8 cellular contexts compared by ENCODE assay signal in genomic region chr9:111632051-111632450, GRCh38. TPM values are rescaled to one million over a fixed set of nuclear protein-coding genes. Genes with fewer than 3 reads are reported as not detected.
A peak's percentile ranks its signal among the peaks of the same experiment; 100 is the strongest.
DNase-seq lines count a peak whose midpoint lies in the region; ATAC-seq, FAIRE-seq and TF ChIP-seq lines count a peak whose summit lies in the region.

No MANE protein-coding gene starts in this region.

- intact Hi-C loops in GM12878 (cut with micrococcal nuclease; ENCODE audit: unreplicated experiment): loop anchor here (10.0 kb wide), 2 partner anchors 443 to 1377 kb away; partner anchors contain the start of gene TXN

- no peak for TF ChIP-seq EP300 in GM12878 (IDR thresholded peaks at IDR 0.05; ENCODE audit: borderline replicate concordance in 1 of 2, control insufficient read depth in 1 of 2, low read depth in 2 of 2, low read length in 2 of 2)

- no peaks in the 10 kb centered on the region for H3K36me3 Mint-ChIP-seq in mesothelial cell of epicardium

- TF ChIP-seq CTCF in AG04449 (IDR thresholded peaks at IDR 0.05; ENCODE audit: insufficient read depth, low read length, missing control alignments) (no peak), GM12878 (IDR thresholded peaks at IDR 0.05 in 2 of 3, conservative IDR thresholded peaks at IDR 0.05 in 1 of 3; ENCODE audit: control insufficient read depth in 2 of 3, extremely low read depth in 1 of 3, insufficient read depth in 1 of 3, low read depth in 3 of 3, low read length in 3 of 3) (no peak), mesothelial cell of epicardium (IDR thresholded peaks at IDR 0.05; ENCODE audit: unreplicated experiment) (no peak)

- H3K4me1 ChIP-seq in HUES48 (ENCODE audit: control insufficient read depth, insufficient read depth, low read length) (peaks cover 17% of the 10 kb centered on the region), GM12878 (ENCODE audit: control insufficient read depth, insufficient read depth, low read length) (no peaks in the 10 kb centered on the region; the same call in 1 of the 2 replicates)

- no peaks in the 10 kb centered on the region for H3K9me3 Mint-ChIP-seq in mesothelial cell of epicardium

- no peaks in the 10 kb centered on the region for H3K27me3 ChIP-seq in HUES48 (ENCODE audit: control insufficient read depth, insufficient read depth, low read length)
- no peaks in the 10 kb centered on the region for H3K27me3 ChIP-seq in GM12878 (replicated peaks in 1 of 2; ENCODE audit: control insufficient read depth in 2 of 2, insufficient read depth in 2 of 2, low read length in 1 of 2)

- no peaks in the 10 kb centered on the region for H3K27me3 Mint-ChIP-seq in mesothelial cell of epicardium (ENCODE audit: low read depth)

- H3K36me3 ChIP-seq in HUES48 (ENCODE audit: control insufficient read depth, insufficient read depth, low read length) (0 out of 2 replicates have a peak, but pooled peaks cover 3% of the 10 kb centered on the region), GM12878 (ENCODE audit: control insufficient read depth in 2 of 2, insufficient read depth in 2 of 2, low read length in 1 of 2) (0 out of 4 replicates have a peak, but pooled peaks cover 0 to 3% of the 10 kb centered on the region in 2 experiments)

- peak overlapping the region; percentile 67 for H3K4me2 ChIP-seq in GM12878 (ENCODE audit: control insufficient read depth, insufficient read depth)

- H3K79me2 ChIP-seq in GM12878 (ENCODE audit: control insufficient read depth, insufficient read depth, low read length): peaks cover 58% of the 10 kb centered on the region

- RAD21 ChIA-PET in GM12878 (lab: Charles Lee; ENCODE audit: unreplicated experiment): interaction anchor here (1.0 kb wide), 1 partner anchor 58 kb away, joined by 3 read pairs; no protein-coding TSS in a partner anchor

- H3K27ac Mint-ChIP-seq in mesothelial cell of epicardium: peak overlapping the region; percentile 91

- no peak for TF ChIP-seq RAD21 in GM12878 (IDR thresholded peaks at IDR 0.05; ENCODE audit: insufficient read depth, low read depth, low read length)

- H3K27ac ChIP-seq in HUES48 (ENCODE audit: low read depth, low read length): no peak overlapping the region
- peak overlapping the region; percentile 57 for H3K27ac ChIP-seq in GM12878 (ENCODE audit: control insufficient read depth, insufficient read depth)

- SMC1A ChIA-PET in GM12878 (lab: Charles Lee; ENCODE audit: uncharacterized antibody, unreplicated experiment): no interaction called here

- CTCF ChIA-PET in AG04449 (lab: Yijun Ruan, JAX) (no interaction called here), GM12878 (lab: Yijun Ruan, JAX) (no interaction called here)

- BruUV-seq in GM12878 (replicated peaks; lab: Mats Ljungman, UMichigan): no TSS peak

- H3K9ac ChIP-seq in HUES48 (ENCODE audit: low read depth, low read length) (peak overlapping the region; percentile 86), GM12878 (ENCODE audit: control insufficient read depth, insufficient read depth, low read length) (peak overlapping the region; percentile 72)

- H3K9me3 ChIP-seq in HUES48 (ENCODE audit: control insufficient read depth, insufficient read depth, low read length) (no peaks in the 10 kb centered on the region), GM12878 (replicated peaks; ENCODE audit: control insufficient read depth, insufficient read depth, low read length) (no peaks in the 10 kb centered on the region)

- POLR2A ChIA-PET in AG04449 (lab: Yijun Ruan, JAX): interaction anchor here (1.3 to 2.0 kb wide), 2 partner anchors 30 to 96 kb away, joined by 6 to 13 read pairs; partner anchors contain the start of gene GNG10
- POLR2A ChIA-PET in GM12878 (lab: Charles Lee): interaction anchor here (0.7 kb wide), 1 partner anchor 19 kb away, joined by 3 read pairs; no protein-coding TSS in a partner anchor

- H3K4me3 Mint-ChIP-seq in mesothelial cell of epicardium: peak overlapping the region; percentile 98

- ATAC-seq in GM12878: peak; percentile 6; the same call in 2 of the 3 replicates
- ATAC-seq in GM21825 (IDR thresholded peaks at IDR 0.05; ENCODE audit: unreplicated experiment): no peak
- no peak for ATAC-seq in HG03280 (IDR thresholded peaks at IDR 0.05; ENCODE audit: unreplicated experiment)
- no peak for ATAC-seq in HG02678 (IDR thresholded peaks at IDR 0.05; ENCODE audit: unreplicated experiment)

- in situ Hi-C loops in GM12878 (cut with MboI): no loop called here

- no peak for TF ChIP-seq POLR2A in GM12878 (IDR thresholded peaks at IDR 0.05; ENCODE audit: low read depth, low read length)

- H3K4me1 Mint-ChIP-seq in mesothelial cell of epicardium: peaks cover 49% of the 10 kb centered on the region

- H3K4me3 ChIP-seq in AG04449 (ENCODE audit: low read depth, low read length): peak overlapping the region; percentile 93
- H3K4me3 ChIP-seq in HUES48 (ENCODE audit: low read depth, low read length): peak overlapping the region; percentile 82
- peak overlapping the region; percentile 86 for H3K4me3 ChIP-seq in GM12878

- no peaks in the 10 kb centered on the region for H4K20me1 ChIP-seq in GM12878 (ENCODE audit: control insufficient read depth, insufficient read depth)

- WGBS in GM12878 (ENCODE audit: insufficient coverage, insufficient replicate concordance, low lambda C conversion rate, missing lambda C conversion rate): 9% methylated on average over 5 of the region's 5 CpGs

- no peak for FAIRE-seq in GM12878 (lab: Jason Lieb, UNC)

- DNase-seq in AG04449 (ENCODE audit: low read depth, low spot score): no peak
- DNase-seq in GM12878 (ENCODE audit: low read depth, low spot score): no peak
- DNase-seq in mesothelial cell of epicardium (ENCODE audit: low spot score in 2 of 2, unreplicated experiment in 2 of 2): no peak
- DNase-seq in NCI-H748 (lab: John Stamatoyannopoulos, UW; ENCODE audit: unreplicated experiment): no peak

- H2AFZ ChIP-seq in GM12878 (ENCODE audit: control insufficient read depth, low read depth, low read length): peak overlapping the region; percentile 61; the same call in 1 of the 2 replicates

RNA-seq across cellular contexts. Expression of gene DNAJC25, which starts 0.9 kb away (rescaled TPM):
- total RNA-seq in GM12878 (2013; cell fraction: nucleolus; rRNA removed): 9.6 and 10.2 TPM in 2 replicates
- total RNA-seq in GM12878 (2014; rRNA removed): 3.7 and 4.0 TPM in 2 replicates
- total RNA-seq in GM12878 (2014; rRNA removed; fragmentation: Illumina TruSeq; extraction: Trizol): 4.1 and 4.7 TPM in 2 replicates
- 3.0 and 4.0 TPM in 2 replicates for total RNA-seq in GM12878 (2021)
- polyA plus RNA-seq in GM12878 (2011; ENCODE audit: low read depth): 2.5 TPM
- polyA plus RNA-seq in GM12878 (2011; rRNA removed): 6.4 and 9.0 TPM in 2 replicates
- 1.6 and 2.0 TPM in 2 replicates for polyA plus RNA-seq in GM12878 (2011; cell fraction: cytosol; rRNA removed)
- polyA plus RNA-seq in GM12878 (2011; cell fraction: nucleus; rRNA removed): 6.0 and 6.6 TPM in 2 replicates
- 6.5 TPM in 2 replicates for polyA plus RNA-seq in GM12878 (2012)
- 5.5 and 8.0 TPM in 2 replicates for polyA plus RNA-seq in GM12878 (2014; fragmentation: Illumina TruSeq; extraction: Trizol)
- polyA plus RNA-seq in GM12878 (2014; fragmentation: Nextera tagmentation; extraction: Ambion mirVana): 1 to 10 TPM; 2.4 to 3.7 TPM
- 3.7 and 4.2 TPM in 2 replicates for polyA plus RNA-seq in GM12878 (2014; rRNA removed)
- 1 to 10 TPM; 6.0 to 6.2 TPM for polyA plus RNA-seq in GM12878 (2016; fragmentation: Nextera tagmentation; extraction: Ambion mirVana)
- 1.1 and 1.6 TPM in 2 replicates for polyA minus RNA-seq in GM12878 (2011; rRNA and poly(A)+ RNA removed)
- 0.94 TPM in 1 of 2 replicates, not detected in the other for polyA minus RNA-seq in GM12878 (2011; cell fraction: cytosol; rRNA and poly(A)+ RNA removed)
- polyA minus RNA-seq in GM12878 (2011; cell fraction: nucleus; rRNA and poly(A)+ RNA removed): 2.3 and 3.6 TPM in 2 replicates
- total RNA-seq in mesothelial cell of epicardium: 9.3 to 10.4 TPM (median 9.9 TPM) in 3 replicates

RNA-seq across cellular contexts. Expression of gene GNG10, which starts 29.4 kb away (rescaled TPM):
- 7.5 and 7.9 TPM in 2 replicates for total RNA-seq in GM12878 (2013; cell fraction: nucleolus; rRNA removed)
- total RNA-seq in GM12878 (2014; rRNA removed) (16.3 and 22.0 TPM in 2 replicates), GM12878 (2014; rRNA removed; fragmentation: Illumina TruSeq; extraction: Trizol) (18.7 and 20.4 TPM in 2 replicates), GM12878 (2021) (12.0 and 14.5 TPM in 2 replicates), mesothelial cell of epicardium (22.4 to 25.2 TPM (median 23.9 TPM) in 3 replicates)
- 12.6 TPM for polyA plus RNA-seq in GM12878 (2011; ENCODE audit: low read depth)
- polyA plus RNA-seq in GM12878 (2011; rRNA removed) (24.0 and 33.6 TPM in 2 replicates), GM12878 (2014; fragmentation: Illumina TruSeq; extraction: Trizol) (21.3 and 26.0 TPM in 2 replicates), GM12878 (2014; fragmentation: Nextera tagmentation; extraction: Ambion mirVana) (10 to 100 TPM; 27.2 to 28.2 TPM), GM12878 (2014; rRNA removed) (14.6 and 18.1 TPM in 2 replicates), GM12878 (2016; fragmentation: Nextera tagmentation; extraction: Ambion mirVana) (10 to 100 TPM; 24.9 to 26.4 TPM)
- 10.5 and 14.7 TPM in 2 replicates for polyA plus RNA-seq in GM12878 (2011; cell fraction: cytosol; rRNA removed)
- polyA plus RNA-seq in GM12878 (2011; cell fraction: nucleus; rRNA removed): 4.8 and 5.1 TPM in 2 replicates
- polyA plus RNA-seq in GM12878 (2012): 10.9 and 12.8 TPM in 2 replicates
- 3.5 and 3.6 TPM in 2 replicates for polyA minus RNA-seq in GM12878 (2011; rRNA and poly(A)+ RNA removed)
- polyA minus RNA-seq in GM12878 (2011; cell fraction: cytosol; rRNA and poly(A)+ RNA removed): 2.1 and 2.7 TPM in 2 replicates
- 1.9 and 2.7 TPM in 2 replicates for polyA minus RNA-seq in GM12878 (2011; cell fraction: nucleus; rRNA and poly(A)+ RNA removed)

RNA-seq across cellular contexts. Expression of gene PTGR1, which starts 32.6 kb away (rescaled TPM):
- total RNA-seq in GM12878 (2013; cell fraction: nucleolus; rRNA removed): not detected in 2 replicates
- 1.5 and 2.8 TPM in 2 replicates for total RNA-seq in GM12878 (2014; rRNA removed)
- total RNA-seq in GM12878 (2014; rRNA removed; fragmentation: Illumina TruSeq; extraction: Trizol): 2.2 and 2.5 TPM in 2 replicates
- total RNA-seq in GM12878 (2021): 2.3 and 2.7 TPM in 2 replicates
- polyA plus RNA-seq in GM12878 (2011; ENCODE audit: low read depth): 4.9 TPM
- polyA plus RNA-seq in GM12878 (2011; rRNA removed): 0.12 TPM in 1 of 2 replicates, not detected in the other
- not detected in 2 replicates for polyA plus RNA-seq in GM12878 (2011; cell fraction: cytosol; rRNA removed)
- not detected in 2 replicates for polyA plus RNA-seq in GM12878 (2011; cell fraction: nucleus; rRNA removed)
- polyA plus RNA-seq in GM12878 (2012): 5.2 and 7.1 TPM in 2 replicates
- polyA plus RNA-seq in GM12878 (2014; fragmentation: Illumina TruSeq; extraction: Trizol): 3.1 and 3.2 TPM in 2 replicates
- 1 to 10 TPM; 2.2 to 2.9 TPM for polyA plus RNA-seq in GM12878 (2014; fragmentation: Nextera tagmentation; extraction: Ambion mirVana)
- 2.8 and 3.3 TPM in 2 replicates for polyA plus RNA-seq in GM12878 (2014; rRNA removed)
- polyA plus RNA-seq in GM12878 (2016; fragmentation: Nextera tagmentation; extraction: Ambion mirVana): 1 to 10 TPM; 5.1 to 6.3 TPM
- polyA minus RNA-seq in GM12878 (2011; rRNA and poly(A)+ RNA removed): not detected in 2 replicates
- polyA minus RNA-seq in GM12878 (2011; cell fraction: cytosol; rRNA and poly(A)+ RNA removed): not detected in 2 replicates
- polyA minus RNA-seq in GM12878 (2011; cell fraction: nucleus; rRNA and poly(A)+ RNA removed): not detected in 2 replicates
- total RNA-seq in mesothelial cell of epicardium: 46.2 to 49.2 TPM (median 46.3 TPM) in 3 replicates

Comparison
In these comparisons a context has a peak if more than half of its experiments do, and no peak if none do; other contexts are left out.
1. RNA of gene PTGR1, which starts 32.6 kb away (total RNA-seq): 46.2 to 49.2 TPM in mesothelial cell of epicardium; 1.5 to 2.8 TPM in GM12878; every median in the first group is over 10 times any median in the second.
2. Peak in every context shown above with its lines, with median percentiles within 50 percentile points of each other: H3K4me3 ChIP-seq.